Comparison of ENCODE assay signal across 10 cellular contexts in genomic region chr6:149962461-149963211, GRCh38. TPM values are rescaled to one million over a fixed set of nuclear protein-coding genes. Genes with fewer than 3 reads are reported as not detected.
DNase-seq lines count a peak whose midpoint lies in the region; ATAC-seq and TF ChIP-seq lines count a peak whose summit lies in the region.
"Had no signal": no experiment of that assay in that cellular context is flagged by ENCODE, and none has a peak within 500 bp of the region (broad histone marks: within the 10 kb centered on the region; RNA-seq: fewer than 3 reads in every experiment).

No MANE protein-coding gene starts in this region.

- no peaks in the 10 kb centered on the region for H3K9me3 ChIP-seq in WERI-Rb-1 (ENCODE audit: severe bottlenecking)
- peaks cover 5% of the 10 kb centered on the region for H3K9me3 ChIP-seq in iPS-18c (ENCODE audit: control insufficient read depth, insufficient read depth, low read length)
- no peaks in the 10 kb centered on the region for H3K9me3 ChIP-seq in subcutaneous abdominal adipose tissue (ENCODE audit: control insufficient read depth in 5 of 5, low read length in 5 of 5)
- H3K9me3 ChIP-seq: prostate gland had no signal

- peaks cover 94% of the 10 kb centered on the region for H3K27me3 Mint-ChIP-seq in activated T-cell treated with anti-CD3 and anti-CD28 coated beads, Interleukin-2, amount 50 U/mL, for 72 hours (ENCODE audit: low read depth)

- ATAC-seq in activated T-cell treated with anti-CD3 and anti-CD28 coated beads, Interleukin-2, amount 50 U/mL, for 72 hours (replicated peaks in 1 of 2), result no peak
- ATAC-seq in HG02885 (IDR thresholded peaks at IDR 0.05; ENCODE audit: poor library complexity, unreplicated experiment) (no peak), HG02798 (IDR thresholded peaks at IDR 0.05; ENCODE audit: poor library complexity, unreplicated experiment) (no peak)

- no peak for TF ChIP-seq CTCF in WERI-Rb-1 (IDR thresholded peaks at IDR 0.05; ENCODE audit: low read depth, low read length)

- H3K27ac ChIP-seq in WERI-Rb-1 (no peak overlapping the region), subcutaneous abdominal adipose tissue (ENCODE audit: low read depth, low read length) (no peak overlapping the region)
- H3K27ac ChIP-seq: prostate gland had no signal

- H3K27me3 ChIP-seq in WERI-Rb-1 (ENCODE audit: insufficient read depth, low read depth, severe bottlenecking), result peaks cover 41% of the 10 kb centered on the region
- H3K27me3 ChIP-seq in subcutaneous abdominal adipose tissue (ENCODE audit: control insufficient read depth in 5 of 5, insufficient read depth in 4 of 5, low read length in 5 of 5), result peaks cover 27 to 51% (median 46%) of the 10 kb centered on the region in 5 donors

- H3K9ac ChIP-seq in subcutaneous abdominal adipose tissue (ENCODE audit: low read length in 5 of 5), result no peak overlapping the region

- no peaks in the 10 kb centered on the region for H3K36me3 ChIP-seq in WERI-Rb-1
- no peaks in the 10 kb centered on the region for H3K36me3 ChIP-seq in subcutaneous abdominal adipose tissue (ENCODE audit: control insufficient read depth in 5 of 5, insufficient read depth in 5 of 5, low read length in 5 of 5)
- H3K36me3 ChIP-seq: prostate gland had no signal

- peaks cover 4 to 28% (median 26%) of the 10 kb centered on the region in 5 donors for H3K4me1 ChIP-seq in subcutaneous abdominal adipose tissue (ENCODE audit: control insufficient read depth in 5 of 5, insufficient read depth in 5 of 5, low read length in 5 of 5)

- DNase-seq in activated T-cell treated with anti-CD3 and anti-CD28 coated beads, Interleukin-2, amount 50 U/mL, for 72 hours, result no peak
- DNase-seq in activated T-cell treated with anti-CD3 and anti-CD28 coated beads, Interleukin-2, amount 50 U/mL, for 48 hours, result no peak
- DNase-seq in WERI-Rb-1 (no peak), NCI-H226 (no peak)
- DNase-seq: NCI-H524 treated with DMSO at 0.1 percent for 48 hours had no signal

- peak overlapping the region; percentile 91 for H3K27ac Mint-ChIP-seq in activated T-cell treated with anti-CD3 and anti-CD28 coated beads, Interleukin-2, amount 50 U/mL, for 72 hours

- H3K36me3 Mint-ChIP-seq in activated T-cell treated with anti-CD3 and anti-CD28 coated beads, Interleukin-2, amount 50 U/mL, for 72 hours (ENCODE audit: insufficient read depth in 2 of 2), result peaks cover 8 to 12% of the 10 kb centered on the region in 2 donors

- H3K4me3 ChIP-seq in WERI-Rb-1 (ENCODE audit: low read depth, low read length) (peak overlapping the region; percentile 61), iPS-18c (ENCODE audit: insufficient read depth, low read depth, low read length) (peak overlapping the region; percentile 62; the same call in 1 of the 2 replicates), subcutaneous abdominal adipose tissue (ENCODE audit: low read depth in 1 of 5, low read length in 5 of 5) (peak overlapping the region; percentile 60 to 72 (median 66))

- H3K9me3 Mint-ChIP-seq in activated T-cell treated with anti-CD3 and anti-CD28 coated beads, Interleukin-2, amount 50 U/mL, for 72 hours, result no peaks in the 10 kb centered on the region

- peak overlapping the region; percentile 85 to 98 for H3K4me3 Mint-ChIP-seq in activated T-cell treated with anti-CD3 and anti-CD28 coated beads, Interleukin-2, amount 50 U/mL, for 72 hours

- H3K4me1 Mint-ChIP-seq in activated T-cell treated with anti-CD3 and anti-CD28 coated beads, Interleukin-2, amount 50 U/mL, for 72 hours (ENCODE audit: low read depth), result peaks cover 34% of the 10 kb centered on the region

RNA-seq across cellular contexts. Expression of gene ULBP1, which starts 1.1 kb away (rescaled TPM):
- total RNA-seq in activated T-cell treated with anti-CD3 and anti-CD28 coated beads, Interleukin-2, amount 50 U/mL, for 72 hours, result 10 to 100 TPM in 1 of 2 donors, 1 to 10 TPM in 1; 9.4 to 12.4 TPM

RNA-seq across cellular contexts. Expression of gene ULBP2, which starts 20.8 kb away (rescaled TPM):
- total RNA-seq in activated T-cell treated with anti-CD3 and anti-CD28 coated beads, Interleukin-2, amount 50 U/mL, for 72 hours, result 1 to 10 TPM in 1 of 2 donors, under 1 TPM in 1; 1.00 to 1.5 TPM

RNA-seq across cellular contexts. Expression of gene RAET1G, which starts 39.7 kb away (rescaled TPM):
- total RNA-seq in activated T-cell treated with anti-CD3 and anti-CD28 coated beads, Interleukin-2, amount 50 U/mL, for 72 hours, result not detected
